Comparison of ENCODE assay signal across 8 cellular contexts in the genomic region with DNA sequence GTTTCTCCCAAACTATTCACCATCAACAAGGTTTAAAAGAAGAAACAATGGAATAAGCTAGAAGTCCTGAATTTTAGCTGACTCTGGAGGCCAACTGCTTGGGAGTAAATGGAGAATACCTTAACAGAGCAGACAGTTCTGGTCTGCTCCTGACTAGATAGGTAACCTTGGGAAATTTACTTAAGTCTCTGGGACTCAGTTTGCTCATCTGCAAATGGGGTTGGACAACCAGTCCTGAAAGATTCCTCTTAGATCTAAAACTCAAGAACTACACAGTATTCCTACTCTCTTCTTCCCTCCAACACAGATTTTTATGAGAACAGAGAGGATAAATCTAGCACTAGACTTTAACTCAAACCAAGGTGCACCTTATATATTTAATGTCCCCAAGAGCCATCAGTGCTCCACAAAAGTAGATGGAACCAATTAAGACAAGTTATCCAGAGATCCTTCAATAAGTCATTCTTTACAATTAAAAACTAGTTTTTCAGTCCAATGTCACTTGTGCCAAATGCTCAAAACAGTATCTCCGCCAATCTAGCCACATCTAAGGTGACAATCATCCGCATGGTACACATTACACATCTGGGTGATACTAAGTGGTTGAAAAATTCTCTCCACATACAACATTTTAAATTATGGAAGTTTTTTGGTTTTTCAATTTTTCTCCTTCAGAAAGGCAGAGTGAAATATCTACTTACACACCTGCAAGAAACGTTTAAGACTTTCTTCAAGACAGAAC. TPM values are rescaled to one million over a fixed set of nuclear protein-coding genes. Genes with fewer than 3 reads are reported as not detected.
DNase-seq lines count a peak whose midpoint lies in the region; TF ChIP-seq lines count a peak whose summit lies in the region.

No MANE protein-coding gene starts in this region.

- peak overlapping the region; percentile 96 for H3K4me3 ChIP-seq in DOHH2 (ENCODE audit: low read length)
- H3K4me3 ChIP-seq in SJCRH30 = peak overlapping the region; percentile 63
- peak overlapping the region; percentile 92 for H3K4me3 ChIP-seq in epithelial cell of proximal tubule (ENCODE audit: low read depth, low read length)
- H3K4me3 ChIP-seq in trophoblast cell (ENCODE audit: low read depth, low read length) = no peak overlapping the region

- H2BK12ac ChIP-seq in trophoblast cell (ENCODE audit: low read length) = no peak overlapping the region

- H3K4me2 ChIP-seq in DOHH2 (ENCODE audit: low read length) = peak overlapping the region; percentile 73
- H3K4me2 ChIP-seq in trophoblast cell (ENCODE audit: low read length) = peak overlapping the region; percentile 75

- WGBS in trophoblast cell (ENCODE audit: extremely low coverage, insufficient coverage, insufficient read length) = no CpG with 5 or more reads among the region's 3 CpGs

- H3K18ac ChIP-seq in trophoblast cell (ENCODE audit: low read length) = no peak overlapping the region

- H3K27ac ChIP-seq in DOHH2 (ENCODE audit: low read depth, low read length) (peak overlapping the region; percentile 71), SJCRH30 (no peak overlapping the region; the same call in 1 of the 2 replicates), trophoblast cell (ENCODE audit: low read depth, low read length) (no peak overlapping the region)

- H3K79me2 ChIP-seq in DOHH2 (ENCODE audit: control insufficient read depth, low read length) = peaks cover 87% of the 10 kb centered on the region
- peaks cover 22% of the 10 kb centered on the region for H3K79me2 ChIP-seq in trophoblast cell (ENCODE audit: control insufficient read depth, insufficient read depth, low read length, poor library complexity)

- H3K9me2 ChIP-seq in DOHH2 (replicated peaks; ENCODE audit: control insufficient read depth, low read length) = no peaks in the 10 kb centered on the region

- DNase-seq in SJCRH30 (no peak), epithelial cell of proximal tubule (ENCODE audit: low read depth) (no peak), trophoblast cell (no peak), iPS-NIHi7 (ENCODE audit: extremely low spot score) (no peak), NCI-H2171 treated with DMSO at 0.1 percent for 48 hours (lab: John Stamatoyannopoulos, UW) (no peak), cerebellum (ENCODE audit: low spot score) (no peak), NCI-H128 (lab: John Stamatoyannopoulos, UW; ENCODE audit: unreplicated experiment) (no peak)

- H3K4me1 ChIP-seq in DOHH2 (ENCODE audit: control insufficient read depth, low read length) (peaks cover 50% of the 10 kb centered on the region), SJCRH30 (peaks cover 18% of the 10 kb centered on the region), trophoblast cell (ENCODE audit: control insufficient read depth in 1 of 2, insufficient read depth in 2 of 2, low read length in 2 of 2) (peaks cover 9 to 22% of the 10 kb centered on the region in 2 experiments)

- peaks cover 3% of the 10 kb centered on the region; the same call in 1 of the 2 replicates for H3F3A ChIP-seq in DOHH2 (ENCODE audit: control insufficient read depth, insufficient read depth)

- no peak overlapping the region for H3K9ac ChIP-seq in trophoblast cell (ENCODE audit: low read length)

- no peak overlapping the region for H2BK120ac ChIP-seq in trophoblast cell (ENCODE audit: insufficient read depth, low read length, poor library complexity)

- peak overlapping the region; percentile 91 for H3K4ac ChIP-seq in trophoblast cell (ENCODE audit: low read depth, low read length)

- H3K27me3 ChIP-seq in DOHH2 (ENCODE audit: control insufficient read depth, low read length) (no peaks in the 10 kb centered on the region), SJCRH30 (no peaks in the 10 kb centered on the region), trophoblast cell (ENCODE audit: insufficient read depth, low read length) (no peaks in the 10 kb centered on the region)

- no peak overlapping the region for H2BK5ac ChIP-seq in trophoblast cell (ENCODE audit: low read depth, low read length, poor library complexity)

- no peaks in the 10 kb centered on the region for H3K9me3 ChIP-seq in DOHH2 (ENCODE audit: control insufficient read depth, insufficient read depth, low read length)
- H3K9me3 ChIP-seq in SJCRH30 (replicated peaks) = no peaks in the 10 kb centered on the region
- peaks cover 2% of the 10 kb centered on the region for H3K9me3 ChIP-seq in trophoblast cell (ENCODE audit: insufficient read depth, low read depth, low read length)

- H3K14ac ChIP-seq in trophoblast cell (ENCODE audit: low read length) = no peak overlapping the region

- H3K23ac ChIP-seq in trophoblast cell (ENCODE audit: low read length) = no peak overlapping the region

- TF ChIP-seq CTCF in DOHH2 (IDR thresholded peaks at IDR 0.05; ENCODE audit: low read depth, low read length, poor library complexity, severe bottlenecking) (no peak), epithelial cell of proximal tubule (conservative IDR thresholded peaks at IDR 0.05; ENCODE audit: low read depth, low read length) (no peak)

- no peak overlapping the region for H4K8ac ChIP-seq in trophoblast cell (ENCODE audit: low read depth, low read length)

- no peak overlapping the region for H4K91ac ChIP-seq in trophoblast cell (ENCODE audit: low read depth, low read length)

- H3K79me1 ChIP-seq in trophoblast cell (ENCODE audit: low read length) = peaks cover 13% of the 10 kb centered on the region

- no peak overlapping the region for H4K12ac ChIP-seq in trophoblast cell (ENCODE audit: low read depth, low read length)

- H2AK5ac ChIP-seq in trophoblast cell (ENCODE audit: low read length) = no peak overlapping the region

- H2AFZ ChIP-seq in trophoblast cell (ENCODE audit: insufficient read depth, low read length, poor library complexity) = no peak overlapping the region

- H3K36me3 ChIP-seq in DOHH2 (ENCODE audit: control insufficient read depth, low read length) (peaks cover 63% of the 10 kb centered on the region), SJCRH30 (peaks cover 6% of the 10 kb centered on the region; the same call in 1 of the 2 replicates), trophoblast cell (ENCODE audit: control insufficient read depth in 1 of 2, insufficient read depth in 2 of 2, low read length in 2 of 2) (peaks cover 2 to 4% of the 10 kb centered on the region in 2 experiments)

- peaks cover 34% of the 10 kb centered on the region for H4K20me1 ChIP-seq in DOHH2 (ENCODE audit: control insufficient read depth, insufficient read depth, low read depth, low read length)

RNA-seq across cellular contexts. Expression of a gene that starts 1.5 kb away (rescaled TPM):
- total RNA-seq in SJCRH30 (2014; rRNA removed; shearing (Covaris generic)) = 321 and 323 TPM in 2 replicates
- 355 and 504 TPM in 2 replicates for total RNA-seq in epithelial cell of proximal tubule
- polyA plus RNA-seq in trophoblast cell (2013) = 556 and 567 TPM in 2 replicates
- total RNA-seq in cerebellum = 113 TPM

RNA-seq across cellular contexts. Expression of a gene that starts 1.9 kb away (rescaled TPM):
- total RNA-seq in SJCRH30 (2014; rRNA removed; shearing (Covaris generic)) = 12.8 and 13.1 TPM in 2 replicates
- total RNA-seq in epithelial cell of proximal tubule (16.9 and 21.7 TPM in 2 replicates), cerebellum (11.3 TPM)
- 6.3 and 6.5 TPM in 2 replicates for polyA plus RNA-seq in trophoblast cell (2013)

RNA-seq across cellular contexts. Expression of a gene that starts 12.0 kb away (rescaled TPM):
- total RNA-seq in SJCRH30 (2014; rRNA removed; shearing (Covaris generic)) = 0.26 TPM in 1 of 2 replicates, not detected in the other
- total RNA-seq in epithelial cell of proximal tubule = 2.3 and 2.5 TPM in 2 replicates
- 8.2 and 8.8 TPM in 2 replicates for polyA plus RNA-seq in trophoblast cell (2013)
- 3.9 TPM for total RNA-seq in cerebellum

RNA-seq across cellular contexts. Expression of a gene that starts 18.9 kb away (rescaled TPM):
- 2.4 and 2.6 TPM in 2 replicates for total RNA-seq in SJCRH30 (2014; rRNA removed; shearing (Covaris generic))
- total RNA-seq in epithelial cell of proximal tubule (0.22 and 1.2 TPM in 2 replicates), cerebellum (8.3 TPM)
- 11.3 and 12.5 TPM in 2 replicates for polyA plus RNA-seq in trophoblast cell (2013)

RNA-seq across cellular contexts. Expression of a gene that starts 52.1 kb away (rescaled TPM):
- total RNA-seq in SJCRH30 (2014; rRNA removed; shearing (Covaris generic)) = 128 and 148 TPM in 2 replicates
- total RNA-seq in epithelial cell of proximal tubule (339 and 557 TPM in 2 replicates), cerebellum (40.8 TPM)
- 163 and 164 TPM in 2 replicates for polyA plus RNA-seq in trophoblast cell (2013)
